2 cellular contexts compared by ENCODE assay signal in the genomic region with DNA sequence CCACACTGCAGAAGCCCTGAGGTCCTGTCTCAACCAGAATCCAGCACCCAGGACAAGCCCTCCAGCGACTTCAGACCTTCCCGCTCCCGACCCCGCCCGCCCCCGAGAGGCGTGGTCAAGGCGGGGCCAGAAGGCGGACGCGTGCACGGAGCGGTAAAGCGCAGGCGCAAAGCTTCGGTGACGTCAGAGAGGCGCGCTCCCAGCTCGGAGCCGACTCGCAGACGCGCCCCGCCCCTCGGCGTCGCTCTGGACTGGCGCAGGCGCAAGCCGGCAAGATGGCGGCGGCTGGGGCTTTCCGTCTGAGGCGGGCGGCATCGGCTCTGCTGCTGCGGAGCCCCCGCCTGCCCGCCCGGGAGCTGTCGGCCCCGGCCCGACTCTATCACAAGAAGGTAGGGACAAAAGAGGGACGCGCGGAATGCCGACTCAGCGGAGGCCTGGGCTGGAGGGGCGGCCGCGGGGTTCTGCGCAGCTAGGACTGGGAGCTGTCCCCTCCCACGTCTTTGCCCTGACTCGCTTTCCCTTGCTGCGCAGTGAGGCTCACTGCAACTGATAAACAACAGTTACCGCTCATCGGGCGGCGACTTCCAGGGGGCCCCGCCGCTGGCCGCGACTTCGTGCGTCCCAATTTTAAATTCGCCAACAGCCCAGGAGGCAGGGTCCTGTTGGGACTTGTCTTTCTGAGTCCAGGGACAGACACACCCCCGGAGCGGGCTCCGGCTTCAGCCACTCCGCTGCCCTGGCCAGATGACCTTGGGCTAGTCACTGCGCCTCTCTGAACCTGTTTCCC.
TF ChIP-seq lines count a peak whose summit lies in the region.

A gene (plus strand): TSS at position 249 of the 787 bp plus-strand sequence. CDS start 27 bp downstream, at position 276.

TF ChIP-seq in IMR-90, 13 proteins besides CTCF, POLR2A, EP300 and RAD21:
- TF ChIP-seq MAZ (IDR thresholded peaks at IDR 0.05; ENCODE audit: borderline replicate concordance, low read depth, low read length) (peak; percentile 99), BHLHE40 (IDR thresholded peaks at IDR 0.05; ENCODE audit: low read depth, low read length) (peak; percentile 75), MXI1 (IDR thresholded peaks at IDR 0.05; ENCODE audit: borderline replicate concordance, low read depth, low read length) (peak; percentile 80; the same call in 1 of the 2 replicates), CHD1 (IDR thresholded peaks at IDR 0.05; ENCODE audit: low read depth, low read length) (no peak)
- TF ChIP-seq, protein P1, sequence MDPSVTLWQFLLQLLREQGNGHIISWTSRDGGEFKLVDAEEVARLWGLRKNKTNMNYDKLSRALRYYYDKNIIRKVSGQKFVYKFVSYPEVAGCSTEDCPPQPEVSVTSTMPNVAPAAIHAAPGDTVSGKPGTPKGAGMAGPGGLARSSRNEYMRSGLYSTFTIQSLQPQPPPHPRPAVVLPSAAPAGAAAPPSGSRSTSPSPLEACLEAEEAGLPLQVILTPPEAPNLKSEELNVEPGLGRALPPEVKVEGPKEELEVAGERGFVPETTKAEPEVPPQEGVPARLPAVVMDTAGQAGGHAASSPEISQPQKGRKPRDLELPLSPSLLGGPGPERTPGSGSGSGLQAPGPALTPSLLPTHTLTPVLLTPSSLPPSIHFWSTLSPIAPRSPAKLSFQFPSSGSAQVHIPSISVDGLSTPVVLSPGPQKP (IDR thresholded peaks at IDR 0.05; ENCODE audit: borderline replicate concordance, low read depth, low read length), result no peak

TF ChIP-seq in endothelial cell of umbilical vein, 7 proteins besides CTCF, POLR2A, EP300 and RAD21:
- TF ChIP-seq POLR2AphosphoS5 (IDR thresholded peaks at IDR 0.05; ENCODE audit: insufficient read depth, low read depth, low read length), result peak; percentile 73
- TF ChIP-seq JUN (IDR thresholded peaks at IDR 0.05; ENCODE audit: borderline replicate concordance, insufficient read depth, insufficient read length, low read depth), result no peak
- TF ChIP-seq MYC (IDR thresholded peaks at IDR 0.05; ENCODE audit: low read depth, low read length), result no peak
- no peak for TF ChIP-seq FOS (IDR thresholded peaks at IDR 0.05; ENCODE audit: borderline replicate concordance, insufficient read depth, low read length)
- TF ChIP-seq GATA2 (IDR thresholded peaks at IDR 0.05; ENCODE audit: insufficient read depth, insufficient read length, low read depth, low read length), result no peak
- no peak for TF ChIP-seq EZH2 (IDR thresholded peaks at IDR 0.05; ENCODE audit: borderline replicate concordance, low read depth, low read length, severe bottlenecking)
- TF ChIP-seq, protein P2, sequence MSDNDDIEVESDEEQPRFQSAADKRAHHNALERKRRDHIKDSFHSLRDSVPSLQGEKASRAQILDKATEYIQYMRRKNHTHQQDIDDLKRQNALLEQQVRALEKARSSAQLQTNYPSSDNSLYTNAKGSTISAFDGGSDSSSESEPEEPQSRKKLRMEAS (IDR thresholded peaks at IDR 0.05; ENCODE audit: insufficient read depth, insufficient read length), result peak; percentile 19
